ENCODE assay signal across 8 cellular contexts in genomic region chr5:37379100-37379628, GRCh38. TPM values are rescaled to one million over a fixed set of nuclear protein-coding genes. Genes with fewer than 3 reads are reported as not detected.
DNase-seq lines count a peak whose midpoint lies in the region; ATAC-seq and TF ChIP-seq lines count a peak whose summit lies in the region.
"Not testable (repeated sequence)": the region's sequence is repeated elsewhere in the genome, so short reads cannot be mapped to it uniquely, and the experiment has no call there.

TSS of gene WDR70 (plus strand) at chr5:37379318. CDS start at chr5:37379368, 50 bp downstream.

- peak; percentile 98 for ATAC-seq in GM19372 (IDR thresholded peaks at IDR 0.05; ENCODE audit: low read depth, unreplicated experiment)
- peak; percentile 97 for ATAC-seq in HG03558 (IDR thresholded peaks at IDR 0.05; ENCODE audit: extremely low read depth, unreplicated experiment)

- WGBS in lower leg skin, 2 donors: 1% methylated on average over 24 to 35 of the region's 39 CpGs

- peak; percentile 54 to 88 (median 77) for TF ChIP-seq CTCF in dorsolateral prefrontal cortex (IDR thresholded peaks at IDR 0.05 in 54 of 56, conservative IDR thresholded peaks at IDR 0.05 in 2 of 56; ENCODE audit: low read depth in 1 of 56, partially characterized antibody in 56 of 56)
- not testable (repeated sequence) for TF ChIP-seq CTCF in lower leg skin (IDR thresholded peaks at IDR 0.05)

- DNase-seq in CD1c-positive myeloid dendritic cell (ENCODE audit: extremely low spot score) (peak; percentile 95), NCI-H748 treated with DMSO at 0.1 percent for 48 hours (lab: John Stamatoyannopoulos, UW) (peak; percentile 93), dorsolateral prefrontal cortex (peak; percentile 72 to 93 (median 85)), lower leg skin (ENCODE audit: low spot score in 2 of 2) (peak; percentile 79 to 94)
- DNase-seq in activated CD4-positive, alpha-beta T cell treated with anti-CD3 and anti-CD28 coated beads, Interleukin-2, amount 50 U/mL, for 4 hours: peak; percentile 73
- DNase-seq in stimulated activated CD4-positive, alpha-beta T cell treated with anti-CD3 and anti-CD28 coated beads, Interleukin-4, amount 100 ng/mL, for 48 hours (ENCODE audit: low read depth in 2 of 2): peak; percentile 65 to 71

- H3K27me3 ChIP-seq in dorsolateral prefrontal cortex: not testable (repeated sequence)

- intact Hi-C loops in dorsolateral prefrontal cortex (cut with DNase I): loop anchor here (1.0 to 10.0 kb wide), 2 partner anchors 8 to 504 kb away; partner anchors contain the start of genes NUP155 (in 2 of the 2) and NIPBL (in 1 of the 2)
- intact Hi-C loops in lower leg skin (cut with DNase I; ENCODE audit: low total_unique reads): not testable (repeated sequence)

- H3K27ac ChIP-seq in dorsolateral prefrontal cortex: peak within 1 kb of the TSS in 30 of 59 donors; percentile 2 to 79 (median 54)

- H3K4me3 ChIP-seq in dorsolateral prefrontal cortex (peak within 1 kb of the TSS; percentile 61 to 98 (median 89)), lower leg skin (ENCODE audit: low read depth, poor library complexity, severe bottlenecking) (peak within 1 kb of the TSS; percentile 91)

- not testable (repeated sequence) for TF ChIP-seq POLR2A in lower leg skin (IDR thresholded peaks at IDR 0.05)

RNA-seq across cellular contexts. Expression of gene WDR70, which starts in this region (rescaled TPM):
- 10 to 100 TPM; 25.4 to 57.1 (median 41.2) TPM for total RNA-seq in dorsolateral prefrontal cortex
- 10 to 100 TPM; 19.1 to 25.5 (median 23.7) TPM for total RNA-seq in lower leg skin

Comparison
In these comparisons a context has a peak if more than half of its experiments do, and no peak if none do; other contexts are left out.
1. Peak in every context shown above with its lines: DNase-seq, ATAC-seq, H3K4me3 ChIP-seq and H3K27ac ChIP-seq.